Comparison of ENCODE assay signal across 1 cellular context in the genomic region with DNA sequence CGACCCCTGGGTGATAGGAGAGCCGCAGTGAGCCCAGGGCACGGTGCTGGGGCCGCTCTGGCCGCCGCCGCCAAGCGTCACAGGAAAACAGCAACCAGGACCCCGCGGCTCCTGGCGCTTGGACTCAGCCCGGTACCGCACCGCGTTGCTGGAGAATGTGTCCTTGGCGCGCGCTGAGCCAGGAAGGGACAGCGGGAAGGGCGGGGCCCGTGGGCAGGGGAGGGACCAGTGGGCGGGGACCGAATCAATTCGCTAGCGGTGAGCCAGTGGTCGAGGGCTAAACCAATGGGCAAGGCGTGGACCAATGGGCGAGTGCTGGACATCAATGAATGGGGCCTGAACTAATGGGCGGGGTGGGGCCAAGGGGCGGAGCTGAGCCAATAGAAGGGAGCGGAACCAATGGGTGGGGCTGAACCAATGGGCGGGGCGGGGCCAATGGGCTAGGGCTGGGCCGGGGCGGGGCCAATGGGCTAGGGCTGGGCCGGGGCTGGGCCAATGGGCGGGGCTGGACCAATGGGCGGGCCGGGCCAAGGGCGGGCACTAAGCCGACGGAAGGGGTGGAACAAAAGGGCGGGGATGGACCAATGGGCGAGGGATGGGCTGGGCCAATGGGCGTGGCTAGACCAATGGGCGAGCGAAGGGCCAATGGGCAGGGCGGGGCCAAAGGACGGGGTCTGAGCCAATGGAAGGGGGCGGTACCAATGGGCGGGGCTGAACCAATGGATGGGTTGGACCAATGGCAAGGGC.
TF ChIP-seq lines count a peak whose summit lies in the region.

No MANE protein-coding gene starts in this region.

TF ChIP-seq in K562, 482 proteins besides CTCF, POLR2A, EP300 and RAD21 (continued from another document and continues in another):
- TF ChIP-seq ZNF445 (CRISPR knock-in tag; IDR thresholded peaks at IDR 0.05; ENCODE audit: low read depth) (no peak), ZNF143 (CRISPR knock-in tag; IDR thresholded peaks at IDR 0.05) (no peak), BMI1 (IDR thresholded peaks at IDR 0.05; ENCODE audit: low read length) (no peak), ZNF197 (CRISPR knock-in tag; IDR thresholded peaks at IDR 0.05; ENCODE audit: low read depth) (no peak), MAZ (CRISPR knock-in tag; conservative IDR thresholded peaks at IDR 0.05 in 1 of 2, IDR thresholded peaks at IDR 0.05 in 1 of 2) (peak; percentile 46 to 68; a peak in 2 of 4 replicates), FOXK2 (conservative IDR thresholded peaks at IDR 0.05 in 1 of 2, IDR thresholded peaks at IDR 0.05 in 1 of 2; ENCODE audit: low read depth in 2 of 2) (peak in 1 of 2 experiments; percentile 38; a peak in 2 of 4 replicates), ZNF146 (CRISPR knock-in tag; IDR thresholded peaks at IDR 0.05; ENCODE audit: unreplicated experiment) (no peak), STAT5B (CRISPR knock-in tag; IDR thresholded peaks at IDR 0.05) (no peak), POLR2AphosphoS5 (IDR thresholded peaks at IDR 0.05; ENCODE audit: control insufficient read depth, insufficient read depth, low read depth, low read length) (peak; percentile 99), PHF21A (IDR thresholded peaks at IDR 0.05; ENCODE audit: borderline replicate concordance, low read depth) (no peak), KDM1A (IDR thresholded peaks at IDR 0.05) (no peak), ZNF253 (CRISPR knock-in tag; conservative IDR thresholded peaks at IDR 0.05) (no peak), CBX1 (IDR thresholded peaks at IDR 0.05; ENCODE audit: low read depth) (peak; percentile 92), NR3C1 (CRISPR knock-in tag; IDR thresholded peaks at IDR 0.05) (no peak), ZBTB7A (IDR thresholded peaks at IDR 0.05; ENCODE audit: borderline replicate concordance, control insufficient read depth, low read depth, low read length) (no peak; the same call in 1 of the 2 replicates), CBX2 (IDR thresholded peaks at IDR 0.05; ENCODE audit: insufficient read depth, low read length, poor library complexity, severe bottlenecking) (no peak), TSC22D4 (tag; IDR thresholded peaks at IDR 0.05) (no peak), ZSCAN32 (CRISPR knock-in tag; IDR thresholded peaks at IDR 0.05) (no peak), POLR3G (IDR thresholded peaks at IDR 0.05; ENCODE audit: extremely low read depth, insufficient read length, insufficient replicate concordance) (no peak), SRSF7 (optimal IDR thresholded peaks at IDR 0.05; ENCODE audit: low read depth, low read length) (no peak), HNRNPLL (IDR thresholded peaks at IDR 0.05; ENCODE audit: low read depth, low read length, poor library complexity, severe bottlenecking) (peak; percentile 52), RBM25 (IDR thresholded peaks at IDR 0.05; ENCODE audit: low read depth, low read length, severe bottlenecking) (no peak), IFI16 (CRISPR knock-in tag; IDR thresholded peaks at IDR 0.05) (no peak), LARP7 (IDR thresholded peaks at IDR 0.05) (no peak), SMAD3 (CRISPR knock-in tag; conservative IDR thresholded peaks at IDR 0.05) (0 out of 2 replicates have a peak, but pooled peaks have one; percentile 50), CREBBP (IDR thresholded peaks at IDR 0.05; ENCODE audit: low read depth, low read length) (no peak), GABPB1 (CRISPR knock-in tag; IDR thresholded peaks at IDR 0.05) (peak; percentile 61; the same call in 1 of the 2 replicates), FIP1L1 (IDR thresholded peaks at IDR 0.05; ENCODE audit: low read depth, low read length, poor library complexity, severe bottlenecking) (peak; percentile 90), ZNF584 (CRISPR knock-in tag; IDR thresholded peaks at IDR 0.05; ENCODE audit: low read depth) (no peak), ZNF75A (CRISPR knock-in tag; IDR thresholded peaks at IDR 0.05) (no peak)
- TF ChIP-seq, protein P1, sequence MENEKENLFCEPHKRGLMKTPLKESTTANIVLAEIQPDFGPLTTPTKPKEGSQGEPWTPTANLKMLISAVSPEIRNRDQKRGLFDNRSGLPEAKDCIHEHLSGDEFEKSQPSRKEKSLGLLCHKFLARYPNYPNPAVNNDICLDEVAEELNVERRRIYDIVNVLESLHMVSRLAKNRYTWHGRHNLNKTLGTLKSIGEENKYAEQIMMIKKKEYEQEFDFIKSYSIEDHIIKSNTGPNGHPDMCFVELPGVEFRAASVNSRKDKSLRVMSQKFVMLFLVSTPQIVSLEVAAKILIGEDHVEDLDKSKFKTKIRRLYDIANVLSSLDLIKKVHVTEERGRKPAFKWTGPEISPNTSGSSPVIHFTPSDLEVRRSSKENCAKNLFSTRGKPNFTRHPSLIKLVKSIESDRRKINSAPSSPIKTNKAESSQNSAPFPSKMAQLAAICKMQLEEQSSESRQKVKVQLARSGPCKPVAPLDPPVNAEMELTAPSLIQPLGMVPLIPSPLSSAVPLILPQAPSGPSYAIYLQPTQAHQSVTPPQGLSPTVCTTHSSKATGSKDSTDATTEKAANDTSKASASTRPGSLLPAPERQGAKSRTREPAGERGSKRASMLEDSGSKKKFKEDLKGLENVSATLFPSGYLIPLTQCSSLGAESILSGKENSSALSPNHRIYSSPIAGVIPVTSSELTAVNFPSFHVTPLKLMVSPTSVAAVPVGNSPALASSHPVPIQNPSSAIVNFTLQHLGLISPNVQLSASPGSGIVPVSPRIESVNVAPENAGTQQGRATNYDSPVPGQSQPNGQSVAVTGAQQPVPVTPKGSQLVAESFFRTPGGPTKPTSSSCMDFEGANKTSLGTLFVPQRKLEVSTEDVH (IDR thresholded peaks at IDR 0.05; ENCODE audit: low read depth, partially characterized antibody): peak; percentile 25
- TF ChIP-seq, protein P2, sequence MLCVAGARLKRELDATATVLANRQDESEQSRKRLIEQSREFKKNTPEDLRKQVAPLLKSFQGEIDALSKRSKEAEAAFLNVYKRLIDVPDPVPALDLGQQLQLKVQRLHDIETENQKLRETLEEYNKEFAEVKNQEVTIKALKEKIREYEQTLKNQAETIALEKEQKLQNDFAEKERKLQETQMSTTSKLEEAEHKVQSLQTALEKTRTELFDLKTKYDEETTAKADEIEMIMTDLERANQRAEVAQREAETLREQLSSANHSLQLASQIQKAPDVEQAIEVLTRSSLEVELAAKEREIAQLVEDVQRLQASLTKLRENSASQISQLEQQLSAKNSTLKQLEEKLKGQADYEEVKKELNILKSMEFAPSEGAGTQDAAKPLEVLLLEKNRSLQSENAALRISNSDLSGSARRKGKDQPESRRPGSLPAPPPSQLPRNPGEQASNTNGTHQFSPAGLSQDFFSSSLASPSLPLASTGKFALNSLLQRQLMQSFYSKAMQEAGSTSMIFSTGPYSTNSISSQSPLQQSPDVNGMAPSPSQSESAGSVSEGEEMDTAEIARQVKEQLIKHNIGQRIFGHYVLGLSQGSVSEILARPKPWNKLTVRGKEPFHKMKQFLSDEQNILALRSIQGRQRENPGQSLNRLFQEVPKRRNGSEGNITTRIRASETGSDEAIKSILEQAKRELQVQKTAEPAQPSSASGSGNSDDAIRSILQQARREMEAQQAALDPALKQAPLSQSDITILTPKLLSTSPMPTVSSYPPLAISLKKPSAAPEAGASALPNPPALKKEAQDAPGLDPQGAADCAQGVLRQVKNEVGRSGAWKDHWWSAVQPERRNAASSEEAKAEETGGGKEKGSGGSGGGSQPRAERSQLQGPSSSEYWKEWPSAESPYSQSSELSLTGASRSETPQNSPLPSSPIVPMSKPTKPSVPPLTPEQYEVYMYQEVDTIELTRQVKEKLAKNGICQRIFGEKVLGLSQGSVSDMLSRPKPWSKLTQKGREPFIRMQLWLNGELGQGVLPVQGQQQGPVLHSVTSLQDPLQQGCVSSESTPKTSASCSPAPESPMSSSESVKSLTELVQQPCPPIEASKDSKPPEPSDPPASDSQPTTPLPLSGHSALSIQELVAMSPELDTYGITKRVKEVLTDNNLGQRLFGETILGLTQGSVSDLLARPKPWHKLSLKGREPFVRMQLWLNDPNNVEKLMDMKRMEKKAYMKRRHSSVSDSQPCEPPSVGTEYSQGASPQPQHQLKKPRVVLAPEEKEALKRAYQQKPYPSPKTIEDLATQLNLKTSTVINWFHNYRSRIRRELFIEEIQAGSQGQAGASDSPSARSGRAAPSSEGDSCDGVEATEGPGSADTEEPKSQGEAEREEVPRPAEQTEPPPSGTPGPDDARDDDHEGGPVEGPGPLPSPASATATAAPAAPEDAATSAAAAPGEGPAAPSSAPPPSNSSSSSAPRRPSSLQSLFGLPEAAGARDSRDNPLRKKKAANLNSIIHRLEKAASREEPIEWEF (CRISPR knock-in tag; IDR thresholded peaks at IDR 0.05): no peak
- TF ChIP-seq, protein P3, sequence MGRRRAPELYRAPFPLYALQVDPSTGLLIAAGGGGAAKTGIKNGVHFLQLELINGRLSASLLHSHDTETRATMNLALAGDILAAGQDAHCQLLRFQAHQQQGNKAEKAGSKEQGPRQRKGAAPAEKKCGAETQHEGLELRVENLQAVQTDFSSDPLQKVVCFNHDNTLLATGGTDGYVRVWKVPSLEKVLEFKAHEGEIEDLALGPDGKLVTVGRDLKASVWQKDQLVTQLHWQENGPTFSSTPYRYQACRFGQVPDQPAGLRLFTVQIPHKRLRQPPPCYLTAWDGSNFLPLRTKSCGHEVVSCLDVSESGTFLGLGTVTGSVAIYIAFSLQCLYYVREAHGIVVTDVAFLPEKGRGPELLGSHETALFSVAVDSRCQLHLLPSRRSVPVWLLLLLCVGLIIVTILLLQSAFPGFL (CRISPR knock-in tag; IDR thresholded peaks at IDR 0.05): 0 out of 2 replicates have a peak, but pooled peaks have one; percentile 82
- TF ChIP-seq, protein P4, sequence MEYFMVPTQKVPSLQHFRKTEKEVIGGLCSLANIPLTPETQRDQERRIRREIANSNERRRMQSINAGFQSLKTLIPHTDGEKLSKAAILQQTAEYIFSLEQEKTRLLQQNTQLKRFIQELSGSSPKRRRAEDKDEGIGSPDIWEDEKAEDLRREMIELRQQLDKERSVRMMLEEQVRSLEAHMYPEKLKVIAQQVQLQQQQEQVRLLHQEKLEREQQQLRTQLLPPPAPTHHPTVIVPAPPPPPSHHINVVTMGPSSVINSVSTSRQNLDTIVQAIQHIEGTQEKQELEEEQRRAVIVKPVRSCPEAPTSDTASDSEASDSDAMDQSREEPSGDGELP (CRISPR knock-in tag; IDR thresholded peaks at IDR 0.05; ENCODE audit: borderline replicate concordance): peak; percentile 69
- TF ChIP-seq, protein P5, sequence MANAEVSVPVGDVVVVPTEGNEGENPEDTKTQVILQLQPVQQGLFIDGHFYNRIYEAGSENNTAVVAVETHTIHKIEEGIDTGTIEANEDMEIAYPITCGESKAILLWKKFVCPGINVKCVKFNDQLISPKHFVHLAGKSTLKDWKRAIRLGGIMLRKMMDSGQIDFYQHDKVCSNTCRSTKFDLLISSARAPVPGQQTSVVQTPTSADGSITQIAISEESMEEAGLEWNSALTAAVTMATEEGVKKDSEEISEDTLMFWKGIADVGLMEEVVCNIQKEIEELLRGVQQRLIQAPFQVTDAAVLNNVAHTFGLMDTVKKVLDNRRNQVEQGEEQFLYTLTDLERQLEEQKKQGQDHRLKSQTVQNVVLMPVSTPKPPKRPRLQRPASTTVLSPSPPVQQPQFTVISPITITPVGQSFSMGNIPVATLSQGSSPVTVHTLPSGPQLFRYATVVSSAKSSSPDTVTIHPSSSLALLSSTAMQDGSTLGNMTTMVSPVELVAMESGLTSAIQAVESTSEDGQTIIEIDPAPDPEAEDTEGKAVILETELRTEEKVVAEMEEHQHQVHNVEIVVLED (CRISPR knock-in tag; IDR thresholded peaks at IDR 0.05): no peak
- TF ChIP-seq, protein P6, sequence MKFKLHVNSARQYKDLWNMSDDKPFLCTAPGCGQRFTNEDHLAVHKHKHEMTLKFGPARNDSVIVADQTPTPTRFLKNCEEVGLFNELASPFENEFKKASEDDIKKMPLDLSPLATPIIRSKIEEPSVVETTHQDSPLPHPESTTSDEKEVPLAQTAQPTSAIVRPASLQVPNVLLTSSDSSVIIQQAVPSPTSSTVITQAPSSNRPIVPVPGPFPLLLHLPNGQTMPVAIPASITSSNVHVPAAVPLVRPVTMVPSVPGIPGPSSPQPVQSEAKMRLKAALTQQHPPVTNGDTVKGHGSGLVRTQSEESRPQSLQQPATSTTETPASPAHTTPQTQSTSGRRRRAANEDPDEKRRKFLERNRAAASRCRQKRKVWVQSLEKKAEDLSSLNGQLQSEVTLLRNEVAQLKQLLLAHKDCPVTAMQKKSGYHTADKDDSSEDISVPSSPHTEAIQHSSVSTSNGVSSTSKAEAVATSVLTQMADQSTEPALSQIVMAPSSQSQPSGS (CRISPR knock-in tag; IDR thresholded peaks at IDR 0.05): no peak
- TF ChIP-seq, protein P7, sequence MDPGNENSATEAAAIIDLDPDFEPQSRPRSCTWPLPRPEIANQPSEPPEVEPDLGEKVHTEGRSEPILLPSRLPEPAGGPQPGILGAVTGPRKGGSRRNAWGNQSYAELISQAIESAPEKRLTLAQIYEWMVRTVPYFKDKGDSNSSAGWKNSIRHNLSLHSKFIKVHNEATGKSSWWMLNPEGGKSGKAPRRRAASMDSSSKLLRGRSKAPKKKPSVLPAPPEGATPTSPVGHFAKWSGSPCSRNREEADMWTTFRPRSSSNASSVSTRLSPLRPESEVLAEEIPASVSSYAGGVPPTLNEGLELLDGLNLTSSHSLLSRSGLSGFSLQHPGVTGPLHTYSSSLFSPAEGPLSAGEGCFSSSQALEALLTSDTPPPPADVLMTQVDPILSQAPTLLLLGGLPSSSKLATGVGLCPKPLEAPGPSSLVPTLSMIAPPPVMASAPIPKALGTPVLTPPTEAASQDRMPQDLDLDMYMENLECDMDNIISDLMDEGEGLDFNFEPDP (CRISPR knock-in tag; IDR thresholded peaks at IDR 0.05): no peak
- TF ChIP-seq, protein P8, sequence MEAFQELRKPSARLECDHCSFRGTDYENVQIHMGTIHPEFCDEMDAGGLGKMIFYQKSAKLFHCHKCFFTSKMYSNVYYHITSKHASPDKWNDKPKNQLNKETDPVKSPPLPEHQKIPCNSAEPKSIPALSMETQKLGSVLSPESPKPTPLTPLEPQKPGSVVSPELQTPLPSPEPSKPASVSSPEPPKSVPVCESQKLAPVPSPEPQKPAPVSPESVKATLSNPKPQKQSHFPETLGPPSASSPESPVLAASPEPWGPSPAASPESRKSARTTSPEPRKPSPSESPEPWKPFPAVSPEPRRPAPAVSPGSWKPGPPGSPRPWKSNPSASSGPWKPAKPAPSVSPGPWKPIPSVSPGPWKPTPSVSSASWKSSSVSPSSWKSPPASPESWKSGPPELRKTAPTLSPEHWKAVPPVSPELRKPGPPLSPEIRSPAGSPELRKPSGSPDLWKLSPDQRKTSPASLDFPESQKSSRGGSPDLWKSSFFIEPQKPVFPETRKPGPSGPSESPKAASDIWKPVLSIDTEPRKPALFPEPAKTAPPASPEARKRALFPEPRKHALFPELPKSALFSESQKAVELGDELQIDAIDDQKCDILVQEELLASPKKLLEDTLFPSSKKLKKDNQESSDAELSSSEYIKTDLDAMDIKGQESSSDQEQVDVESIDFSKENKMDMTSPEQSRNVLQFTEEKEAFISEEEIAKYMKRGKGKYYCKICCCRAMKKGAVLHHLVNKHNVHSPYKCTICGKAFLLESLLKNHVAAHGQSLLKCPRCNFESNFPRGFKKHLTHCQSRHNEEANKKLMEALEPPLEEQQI (IDR thresholded peaks at IDR 0.05): no peak
- TF ChIP-seq, protein P9, sequence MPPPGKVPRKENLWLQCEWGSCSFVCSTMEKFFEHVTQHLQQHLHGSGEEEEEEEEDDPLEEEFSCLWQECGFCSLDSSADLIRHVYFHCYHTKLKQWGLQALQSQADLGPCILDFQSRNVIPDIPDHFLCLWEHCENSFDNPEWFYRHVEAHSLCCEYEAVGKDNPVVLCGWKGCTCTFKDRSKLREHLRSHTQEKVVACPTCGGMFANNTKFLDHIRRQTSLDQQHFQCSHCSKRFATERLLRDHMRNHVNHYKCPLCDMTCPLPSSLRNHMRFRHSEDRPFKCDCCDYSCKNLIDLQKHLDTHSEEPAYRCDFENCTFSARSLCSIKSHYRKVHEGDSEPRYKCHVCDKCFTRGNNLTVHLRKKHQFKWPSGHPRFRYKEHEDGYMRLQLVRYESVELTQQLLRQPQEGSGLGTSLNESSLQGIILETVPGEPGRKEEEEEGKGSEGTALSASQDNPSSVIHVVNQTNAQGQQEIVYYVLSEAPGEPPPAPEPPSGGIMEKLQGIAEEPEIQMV (tag; conservative IDR thresholded peaks at IDR 0.05; ENCODE audit: low read depth): no peak
